ENCODE assay signal across 8 cellular contexts in the genomic region with DNA sequence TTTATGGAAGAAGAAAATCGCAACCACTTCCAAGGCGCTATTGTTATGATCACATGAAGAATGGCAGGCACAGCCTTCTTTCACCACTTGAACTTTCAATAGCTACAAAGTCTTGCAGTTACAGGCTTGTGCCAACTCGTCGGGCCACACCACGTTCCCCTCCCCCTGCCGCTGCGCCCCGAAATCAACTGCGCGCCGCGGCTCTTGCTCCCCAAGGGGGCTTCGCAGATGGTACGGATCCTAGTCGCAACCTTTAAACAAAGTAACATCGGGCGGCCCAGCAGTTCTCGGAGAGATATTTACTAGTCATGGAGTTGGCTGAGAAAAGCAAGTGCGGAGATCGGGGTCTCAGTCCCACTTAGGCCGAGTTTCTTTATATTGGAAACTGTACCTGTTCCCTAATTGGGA. TPM values are rescaled to one million over a fixed set of nuclear protein-coding genes. Genes with fewer than 3 reads are reported as not detected.
DNase-seq lines count a peak whose midpoint lies in the region; ATAC-seq lines count a peak whose summit lies in the region.

No MANE protein-coding gene starts in this region.

- peaks cover 5% of the 10 kb centered on the region for H3K36me3 Mint-ChIP-seq in activated T-helper 17 cell treated with anti-CD3 and anti-CD28 coated beads, Interleukin-2, amount 50 U/mL, for 72 hours (ENCODE audit: low read depth)
- no peaks in the 10 kb centered on the region for H3K36me3 Mint-ChIP-seq in stimulated activated memory B cell treated with anti-CD40 and anti-IgM and Interleukin-4, amounts not matched to agents 10 μg/mL and 1 μg/mL and 100 μg/mL, for 72 hours

- no peaks in the 10 kb centered on the region for H3K9me3 Mint-ChIP-seq in activated T-helper 17 cell treated with anti-CD3 and anti-CD28 coated beads, Interleukin-2, amount 50 U/mL, for 72 hours
- H3K9me3 Mint-ChIP-seq in stimulated activated memory B cell treated with anti-CD40 and anti-IgM and Interleukin-4, amounts not matched to agents 10 μg/mL and 1 μg/mL and 100 μg/mL, for 72 hours: no peaks in the 10 kb centered on the region

- peaks cover 50% of the 10 kb centered on the region for H3K27me3 Mint-ChIP-seq in activated T-helper 17 cell treated with anti-CD3 and anti-CD28 coated beads, Interleukin-2, amount 50 U/mL, for 72 hours
- H3K27me3 Mint-ChIP-seq in stimulated activated memory B cell treated with anti-CD40 and anti-IgM and Interleukin-4, amounts not matched to agents 10 μg/mL and 1 μg/mL and 100 μg/mL, for 72 hours: peaks cover 82% of the 10 kb centered on the region

- no peaks in the 10 kb centered on the region for H3K9me3 ChIP-seq in iPS-15b (ENCODE audit: control insufficient read depth, insufficient read depth, low read length)
- no peaks in the 10 kb centered on the region for H3K9me3 ChIP-seq in MG63

- H3K4me3 Mint-ChIP-seq in activated T-helper 17 cell treated with anti-CD3 and anti-CD28 coated beads, Interleukin-2, amount 50 U/mL, for 72 hours: peak overlapping the region; percentile 68
- H3K4me3 Mint-ChIP-seq in stimulated activated memory B cell treated with anti-CD40 and anti-IgM and Interleukin-4, amounts not matched to agents 10 μg/mL and 1 μg/mL and 100 μg/mL, for 72 hours: peak overlapping the region; percentile 80

- peaks cover 7% of the 10 kb centered on the region for H3K4me1 Mint-ChIP-seq in activated T-helper 17 cell treated with anti-CD3 and anti-CD28 coated beads, Interleukin-2, amount 50 U/mL, for 72 hours
- H3K4me1 Mint-ChIP-seq in stimulated activated memory B cell treated with anti-CD40 and anti-IgM and Interleukin-4, amounts not matched to agents 10 μg/mL and 1 μg/mL and 100 μg/mL, for 72 hours: peaks cover 53% of the 10 kb centered on the region

- DNase-seq in activated CD8-positive, alpha-beta memory T cell treated with anti-CD3 and anti-CD28 coated beads, Interleukin-2, amount 50 U/mL, for 48 hours: peak; percentile 57
- DNase-seq in activated CD8-positive, alpha-beta memory T cell treated with anti-CD3 and anti-CD28 coated beads for 24 hours: no peak
- DNase-seq in MG63: no peak

- H3K27me3 ChIP-seq in iPS-15b (ENCODE audit: control insufficient read depth, insufficient read depth, low read length) (no peaks in the 10 kb centered on the region), MG63 (peaks cover 60% of the 10 kb centered on the region)

- H3K4me1 ChIP-seq in iPS-15b (ENCODE audit: control insufficient read depth, insufficient read depth, low read length): peaks cover 16% of the 10 kb centered on the region

- H3K36me3 ChIP-seq in iPS-15b (ENCODE audit: control insufficient read depth, insufficient read depth, low read length) (peaks cover 19% of the 10 kb centered on the region), MG63 (no peaks in the 10 kb centered on the region)

- H3K4me3 ChIP-seq in iPS-15b (ENCODE audit: low read depth, low read length): peak overlapping the region; percentile 97
- H3K4me3 ChIP-seq in MG63: no peak overlapping the region

- no peak for ATAC-seq in activated T-helper 17 cell treated with anti-CD3 and anti-CD28 coated beads, Interleukin-2, amount 50 U/mL, for 72 hours (replicated peaks)
- no peak for ATAC-seq in stimulated activated memory B cell treated with anti-CD40 and anti-IgM and Interleukin-4, amounts not matched to agents 10 μg/mL and 1 μg/mL and 100 μg/mL, for 72 hours
- ATAC-seq in GM21447 (IDR thresholded peaks at IDR 0.05; ENCODE audit: unreplicated experiment) (no peak), HG02938 (IDR thresholded peaks at IDR 0.05; ENCODE audit: unreplicated experiment) (no peak)

- peak overlapping the region; percentile 88 for H3K9ac ChIP-seq in iPS-15b (ENCODE audit: low read depth, low read length)

- no peak overlapping the region for H3K27ac Mint-ChIP-seq in activated T-helper 17 cell treated with anti-CD3 and anti-CD28 coated beads, Interleukin-2, amount 50 U/mL, for 72 hours
- no peak overlapping the region for H3K27ac Mint-ChIP-seq in stimulated activated memory B cell treated with anti-CD40 and anti-IgM and Interleukin-4, amounts not matched to agents 10 μg/mL and 1 μg/mL and 100 μg/mL, for 72 hours

RNA-seq across cellular contexts. Expression of a gene that starts 1.0 kb away (rescaled TPM):
- total RNA-seq in activated T-helper 17 cell treated with anti-CD3 and anti-CD28 coated beads, Interleukin-2, amount 50 U/mL, for 72 hours: under 1 TPM in 1 of 2 donors, not detected in 1; 0.50 TPM
- total RNA-seq in MG63 (2014; rRNA removed; shearing (Covaris generic); ENCODE audit: low replicate concordance): not detected in 2 replicates
